ENCODE assay signal across 9 cellular contexts in genomic region chr19:21587117-21587461, GRCh38.
A peak's percentile ranks its signal among the peaks of the same experiment; 100 is the strongest.
DNase-seq lines count a peak whose midpoint lies in the region; ATAC-seq and TF ChIP-seq lines count a peak whose summit lies in the region.
"Had no signal": no experiment of that assay in that cellular context is flagged by ENCODE, and none has a peak within 500 bp of the region (broad histone marks: within the 10 kb centered on the region; RNA-seq: fewer than 3 reads in every experiment).

No MANE protein-coding gene starts in this region.

- DNase-seq in T-cell, result no peak
- DNase-seq in mucosa of descending colon, result peak in 1 of 3 donors; percentile 25
- DNase-seq in suprapubic skin (ENCODE audit: low spot score in 2 of 2), result no peak
- no peak for DNase-seq in activated gamma-delta T cell (lab: John Stamatoyannopoulos, UW)
- DNase-seq in SJCRH30, result no peak
- no peak for DNase-seq in dermis blood vessel endothelial cell
- DNase-seq: NCI-H187 treated with DMSO at 0.1 percent for 48 hours; stimulated activated CD4-positive, alpha-beta T cell treated with anti-CD3 and anti-CD28 coated beads, Interleukin-4, amount 100 ng/mL, for 24 hours had no signal

- intact Hi-C loops in mucosa of descending colon (cut with DNase I, micrococcal nuclease), result no loop called here

- H3K9ac ChIP-seq in duodenal mucosa (ENCODE audit: low read depth in 1 of 2, low read length in 2 of 2), result peak overlapping the region; percentile 10 to 46

- TF ChIP-seq CTCF in mucosa of descending colon (IDR thresholded peaks at IDR 0.05) (no peak), suprapubic skin (IDR thresholded peaks at IDR 0.05) (no peak)

- H3K9me3 ChIP-seq in duodenal mucosa (ENCODE audit: control insufficient read depth in 1 of 2, low read length in 2 of 2), result peaks cover 0 to 7% of the 10 kb centered on the region in 2 donors
- H3K9me3 ChIP-seq in mucosa of descending colon, result no peaks in the 10 kb centered on the region
- peaks cover 7% of the 10 kb centered on the region for H3K9me3 ChIP-seq in suprapubic skin
- H3K9me3 ChIP-seq in SJCRH30 (replicated peaks), result no peaks in the 10 kb centered on the region

- ATAC-seq in T-cell (replicated peaks in 1 of 4) (no peak), mucosa of descending colon (peak; percentile 25)

- TF ChIP-seq POLR2A in suprapubic skin (IDR thresholded peaks at IDR 0.05), result no peak

- CTCF ChIA-PET in T-cell (lab: Charles Lee), result no interaction called here

- H3K4me1 ChIP-seq in duodenal mucosa (ENCODE audit: control insufficient read depth in 1 of 2, insufficient read depth in 2 of 2, low read length in 2 of 2), result peaks cover 3 to 7% of the 10 kb centered on the region in 2 donors
- peaks cover 12% of the 10 kb centered on the region for H3K4me1 ChIP-seq in mucosa of descending colon (ENCODE audit: low read depth)
- H3K4me1 ChIP-seq in suprapubic skin, result peaks cover 7% of the 10 kb centered on the region
- H3K4me1 ChIP-seq in SJCRH30, result no peaks in the 10 kb centered on the region

- no peak for TF ChIP-seq EP300 in suprapubic skin (IDR thresholded peaks at IDR 0.05)

- H3K27me3 Mint-ChIP-seq in T-cell, result peaks cover 0 to 23% of the 10 kb centered on the region in 2 donors

- H3K4me3 ChIP-seq in duodenal mucosa (ENCODE audit: low read depth in 1 of 2, low read length in 2 of 2) (peak overlapping the region; percentile 63), mucosa of descending colon (peak overlapping the region; percentile 83), suprapubic skin (peak overlapping the region; percentile 54), SJCRH30 (no peak overlapping the region)

- H3K27ac ChIP-seq in duodenal mucosa (ENCODE audit: low read depth, low read length), result no peak overlapping the region
- H3K27ac ChIP-seq in suprapubic skin, result no peak overlapping the region
- H3K27ac ChIP-seq in SJCRH30, result no peak overlapping the region

- H3K36me3 ChIP-seq in duodenal mucosa (ENCODE audit: control insufficient read depth in 1 of 2, insufficient read depth in 2 of 2, low read length in 2 of 2) (no peaks in the 10 kb centered on the region), mucosa of descending colon (ENCODE audit: low read depth) (no peaks in the 10 kb centered on the region), suprapubic skin (no peaks in the 10 kb centered on the region), SJCRH30 (no peaks in the 10 kb centered on the region)

- H3K36me3 Mint-ChIP-seq in T-cell, result peaks cover 2% of the 10 kb centered on the region

- 18% methylated on average over 12 of the region's 12 CpGs for WGBS in suprapubic skin

- H3K9me3 Mint-ChIP-seq in T-cell, result peaks cover 0 to 7% (median 3%) of the 10 kb centered on the region in 3 donors

- POLR2A ChIA-PET in T-cell (lab: Charles Lee), result no interaction called here

- peak overlapping the region; percentile 73 to 89 (median 76) for H3K4me3 Mint-ChIP-seq in T-cell

- peaks cover 11 to 41% (median 14%) of the 10 kb centered on the region in 3 donors for H3K4me1 Mint-ChIP-seq in T-cell

- no peaks in the 10 kb centered on the region for H3K27me3 ChIP-seq in duodenal mucosa (ENCODE audit: control insufficient read depth in 1 of 2, insufficient read depth in 2 of 2, low read length in 2 of 2)
- H3K27me3 ChIP-seq in suprapubic skin, result peaks cover 18% of the 10 kb centered on the region
- no peaks in the 10 kb centered on the region for H3K27me3 ChIP-seq in SJCRH30

- H3K27ac Mint-ChIP-seq in T-cell, result peak overlapping the region; percentile 59 to 71
